In the genomic region with DNA sequence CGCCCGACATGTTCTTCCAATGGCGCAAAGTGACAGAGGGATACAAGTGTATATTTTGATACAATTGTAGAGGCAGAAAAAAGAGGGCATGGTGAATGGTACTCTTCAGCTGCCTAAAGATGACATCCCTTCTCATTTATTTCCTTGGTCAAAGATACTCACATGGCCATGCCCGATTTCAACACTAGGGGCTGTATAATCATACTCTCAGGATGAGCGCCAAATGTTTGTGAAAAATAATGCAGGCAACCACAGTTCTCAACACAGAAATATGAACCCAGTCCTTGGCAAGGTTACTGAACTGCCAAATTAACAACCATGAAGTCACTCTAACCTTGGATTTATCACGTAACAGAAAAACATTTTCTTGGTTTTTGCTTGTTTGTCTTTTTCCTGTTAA, we compare ENCODE assay signal across 20 cellular contexts.
DNase-seq lines count a peak whose midpoint lies in the region; FAIRE-seq and TF ChIP-seq lines count a peak whose summit lies in the region.
"Had no signal": no experiment of that assay in that cellular context is flagged by ENCODE, and none has a peak within 500 bp of the region (broad histone marks: within the 10 kb centered on the region; RNA-seq: fewer than 3 reads in every experiment).

No MANE protein-coding gene starts in this region.

- CTCF ChIA-PET in MCF 10A (lab: Yijun Ruan, JAX) = interaction anchor here (0.8 kb wide), 1 partner anchor 15 kb away, joined by 4 read pairs; no protein-coding TSS in a partner anchor
- CTCF ChIA-PET in activated CD4-positive, alpha-beta memory T cell treated with anti-CD3 and anti-CD28 coated beads, Interleukin-2, amount 10 ng/mL, durations not matched to agents 7 days and 5 days (lab: Charles Lee) = no interaction called here

- no peaks in the 10 kb centered on the region for H4K20me1 ChIP-seq in hepatocyte (ENCODE audit: insufficient read depth, poor library complexity, severe bottlenecking)
- H4K20me1 ChIP-seq: BLaER1 treated with 17β-estradiol and CSF1 and Interleukin-3, amounts not matched to agents 10 nM and 100 nM had no signal

- H3K27ac Mint-ChIP-seq in MCF 10A (ENCODE audit: low read depth, unreplicated experiment) = no peak overlapping the region
- no peak overlapping the region for H3K27ac Mint-ChIP-seq in chondrocyte (ENCODE audit: unreplicated experiment)
- H3K27ac Mint-ChIP-seq in activated CD4-positive, alpha-beta memory T cell treated with anti-CD3 and anti-CD28 coated beads, Interleukin-2, amount 10 ng/mL, durations not matched to agents 7 days and 5 days = no peak overlapping the region
- H3K27ac Mint-ChIP-seq: activated CD4-positive, alpha-beta memory T cell treated with anti-CD3 and anti-CD28 coated beads for 36 hours; activated naive CD4-positive, alpha-beta T cell treated with anti-CD3 and anti-CD28 coated beads, Interleukin-2, amount 50 U/mL, for 24 hours; nephron; T-cell had no signal

- H3K4me1 ChIP-seq in breast epithelium = no peaks in the 10 kb centered on the region
- no peaks in the 10 kb centered on the region for H3K4me1 ChIP-seq in testis
- no peaks in the 10 kb centered on the region for H3K4me1 ChIP-seq in hepatocyte (ENCODE audit: insufficient read depth)
- H3K4me1 ChIP-seq: BLaER1 treated with 17β-estradiol and CSF1 and Interleukin-3, amounts not matched to agents 10 nM and 100 nM; upper lobe of left lung had no signal

- H3K9me3 Mint-ChIP-seq in MCF 10A (ENCODE audit: unreplicated experiment) (no peaks in the 10 kb centered on the region), chondrocyte (ENCODE audit: low read depth) (no peaks in the 10 kb centered on the region)
- no peaks in the 10 kb centered on the region for H3K9me3 Mint-ChIP-seq in activated CD4-positive, alpha-beta memory T cell treated with anti-CD3 and anti-CD28 coated beads, Interleukin-2, amount 10 ng/mL, durations not matched to agents 7 days and 5 days
- H3K9me3 Mint-ChIP-seq: activated CD4-positive, alpha-beta memory T cell treated with anti-CD3 and anti-CD28 coated beads for 36 hours; activated naive CD4-positive, alpha-beta T cell treated with anti-CD3 and anti-CD28 coated beads, Interleukin-2, amount 50 U/mL, for 24 hours; nephron; T-cell had no signal

- H3K4me3 Mint-ChIP-seq in MCF 10A (ENCODE audit: unreplicated experiment) = no peak overlapping the region
- no peak overlapping the region for H3K4me3 Mint-ChIP-seq in chondrocyte (ENCODE audit: unreplicated experiment)
- no peak overlapping the region for H3K4me3 Mint-ChIP-seq in activated CD4-positive, alpha-beta memory T cell treated with anti-CD3 and anti-CD28 coated beads, Interleukin-2, amount 10 ng/mL, durations not matched to agents 7 days and 5 days
- H3K4me3 Mint-ChIP-seq: activated CD4-positive, alpha-beta memory T cell treated with anti-CD3 and anti-CD28 coated beads for 36 hours; activated naive CD4-positive, alpha-beta T cell treated with anti-CD3 and anti-CD28 coated beads, Interleukin-2, amount 50 U/mL, for 24 hours; nephron; T-cell had no signal

- H3K36me3 Mint-ChIP-seq in MCF 10A (ENCODE audit: insufficient read depth, unreplicated experiment) = no peaks in the 10 kb centered on the region
- H3K36me3 Mint-ChIP-seq in chondrocyte (ENCODE audit: low read depth) = no peaks in the 10 kb centered on the region
- no peaks in the 10 kb centered on the region for H3K36me3 Mint-ChIP-seq in activated CD4-positive, alpha-beta memory T cell treated with anti-CD3 and anti-CD28 coated beads, Interleukin-2, amount 10 ng/mL, durations not matched to agents 7 days and 5 days (ENCODE audit: low read depth)
- H3K36me3 Mint-ChIP-seq: activated CD4-positive, alpha-beta memory T cell treated with anti-CD3 and anti-CD28 coated beads for 36 hours; activated naive CD4-positive, alpha-beta T cell treated with anti-CD3 and anti-CD28 coated beads, Interleukin-2, amount 50 U/mL, for 24 hours; T-cell had no signal

- H3K9me2 ChIP-seq in hepatocyte (replicated peaks; ENCODE audit: insufficient read depth) = no peaks in the 10 kb centered on the region

- H3K27ac ChIP-seq in breast epithelium = no peak overlapping the region
- H3K27ac ChIP-seq in testis = no peak overlapping the region
- no peak overlapping the region for H3K27ac ChIP-seq in hepatocyte
- H3K27ac ChIP-seq: BLaER1 treated with 17β-estradiol and CSF1 and Interleukin-3, amounts not matched to agents 10 nM and 100 nM; coronary artery; upper lobe of left lung had no signal

- no peak for TF ChIP-seq POLR2A in breast epithelium (IDR thresholded peaks at IDR 0.05)
- TF ChIP-seq POLR2A in testis (IDR thresholded peaks at IDR 0.05) = no peak

- intact Hi-C loops in MCF 10A (cut with micrococcal nuclease) = no loop called here
- intact Hi-C loops in breast epithelium (cut with DNase I; ENCODE audit: low total_unique reads) = no loop called here
- intact Hi-C loops in testis (cut with DNase I; ENCODE audit: low total_unique reads) = no loop called here

- WGBS in testis, 2 donors = 81 to 87% methylated on average over 6 of the region's 6 CpGs
- WGBS in hepatocyte (ENCODE audit: low lambda C conversion rate, missing lambda C conversion rate) = 96% methylated on average over 6 of the region's 6 CpGs

- TF ChIP-seq CTCF in MCF 10A (IDR thresholded peaks at IDR 0.05; ENCODE audit: unreplicated experiment) (peak; percentile 21), breast epithelium (IDR thresholded peaks at IDR 0.05) (no peak), chondrocyte (IDR thresholded peaks at IDR 0.05) (peak; percentile 43), testis (IDR thresholded peaks at IDR 0.05) (peak; percentile 33 to 49 (median 41)), hepatocyte (IDR thresholded peaks at IDR 0.05; ENCODE audit: poor library complexity) (no peak)

- peaks cover 52% of the 10 kb centered on the region for H3K27me3 Mint-ChIP-seq in MCF 10A (ENCODE audit: insufficient read depth, unreplicated experiment)
- no peaks in the 10 kb centered on the region for H3K27me3 Mint-ChIP-seq in chondrocyte (ENCODE audit: low read depth)
- no peaks in the 10 kb centered on the region for H3K27me3 Mint-ChIP-seq in activated CD4-positive, alpha-beta memory T cell treated with anti-CD3 and anti-CD28 coated beads, Interleukin-2, amount 10 ng/mL, durations not matched to agents 7 days and 5 days
- H3K27me3 Mint-ChIP-seq: activated CD4-positive, alpha-beta memory T cell treated with anti-CD3 and anti-CD28 coated beads for 36 hours; activated naive CD4-positive, alpha-beta T cell treated with anti-CD3 and anti-CD28 coated beads, Interleukin-2, amount 50 U/mL, for 24 hours; T-cell had no signal

- peak; percentile 15 for DNase-seq in MCF 10A (ENCODE audit: unreplicated experiment)
- DNase-seq in breast epithelium (ENCODE audit: low spot score in 2 of 2) = no peak
- peak; percentile 49 for DNase-seq in LHCN-M2 (ENCODE audit: low read depth)
- DNase-seq in chondrocyte (ENCODE audit: low spot score) = no peak
- peak; percentile 63 for DNase-seq in testis
- no peak for DNase-seq in urothelium cell line (ENCODE audit: low spot score)
- no peak for DNase-seq in activated CD4-positive, alpha-beta memory T cell treated with anti-CD3 and anti-CD28 coated beads, Interleukin-2, amount 10 ng/mL, durations not matched to agents 7 days and 5 days
- no peak for DNase-seq in hepatocyte (ENCODE audit: low spot score)
- DNase-seq: activated CD4-positive, alpha-beta memory T cell treated with anti-CD3 and anti-CD28 coated beads for 36 hours; left colon; NCI-H1436 treated with DMSO at 0.1 percent for 48 hours; NK-92 treated with Interleukin-12 subunit alpha and Interleukin-12 subunit beta, amount 100 ng/mL, for 24 hours; T-cell; upper lobe of left lung had no signal

- H3K4me3 ChIP-seq in breast epithelium (no peak overlapping the region), testis (no peak overlapping the region), hepatocyte (no peak overlapping the region)
- H3K4me3 ChIP-seq: BLaER1 treated with 17β-estradiol and CSF1 and Interleukin-3, amounts not matched to agents 10 nM and 100 nM; coronary artery; smooth muscle cell; upper lobe of left lung had no signal

- no peak overlapping the region for H3K4me2 ChIP-seq in hepatocyte
- H3K4me2 ChIP-seq: BLaER1 treated with 17β-estradiol and CSF1 and Interleukin-3, amounts not matched to agents 10 nM and 100 nM; smooth muscle cell had no signal

- H3K27me3 ChIP-seq in breast epithelium (no peaks in the 10 kb centered on the region), testis (no peaks in the 10 kb centered on the region), hepatocyte (no peaks in the 10 kb centered on the region)
- H3K27me3 ChIP-seq: BLaER1 treated with 17β-estradiol and CSF1 and Interleukin-3, amounts not matched to agents 10 nM and 100 nM; upper lobe of left lung had no signal

- POLR2A ChIA-PET in MCF 10A (lab: Yijun Ruan, JAX) = no interaction called here
- POLR2A ChIA-PET in activated CD4-positive, alpha-beta memory T cell treated with anti-CD3 and anti-CD28 coated beads, Interleukin-2, amount 10 ng/mL, durations not matched to agents 7 days and 5 days (lab: Charles Lee) = no interaction called here

- no peak overlapping the region for H2AFZ ChIP-seq in hepatocyte

- H3K79me2 ChIP-seq in hepatocyte = no peaks in the 10 kb centered on the region

- no TSS peak for BruUV-seq in MCF 10A (replicated peaks; lab: Mats Ljungman, UMichigan)

- no peaks in the 10 kb centered on the region for H3K36me3 ChIP-seq in breast epithelium
- H3K36me3 ChIP-seq in testis (ENCODE audit: low read depth, missing control alignments) = no peaks in the 10 kb centered on the region
- no peaks in the 10 kb centered on the region for H3K36me3 ChIP-seq in hepatocyte (replicated peaks; ENCODE audit: insufficient read depth, low read depth)
- H3K36me3 ChIP-seq: BLaER1 treated with 17β-estradiol and CSF1 and Interleukin-3, amounts not matched to agents 10 nM and 100 nM; upper lobe of left lung had no signal

- H3K9me3 ChIP-seq in breast epithelium = no peaks in the 10 kb centered on the region
- H3K9me3 ChIP-seq in testis = no peaks in the 10 kb centered on the region
- no peaks in the 10 kb centered on the region for H3K9me3 ChIP-seq in hepatocyte (ENCODE audit: low read depth)
- H3K9me3 ChIP-seq: BLaER1 treated with 17β-estradiol and CSF1 and Interleukin-3, amounts not matched to agents 10 nM and 100 nM; upper lobe of left lung had no signal

- FAIRE-seq in urothelium cell line (lab: Jason Lieb, UNC) = no peak
- FAIRE-seq: GM12892 had no signal

- no peaks in the 10 kb centered on the region for H3K4me1 Mint-ChIP-seq in MCF 10A (ENCODE audit: insufficient read depth, unreplicated experiment)
- no peaks in the 10 kb centered on the region for H3K4me1 Mint-ChIP-seq in chondrocyte (ENCODE audit: low read depth)
- no peaks in the 10 kb centered on the region for H3K4me1 Mint-ChIP-seq in activated CD4-positive, alpha-beta memory T cell treated with anti-CD3 and anti-CD28 coated beads, Interleukin-2, amount 10 ng/mL, durations not matched to agents 7 days and 5 days
- H3K4me1 Mint-ChIP-seq: activated naive CD4-positive, alpha-beta T cell treated with anti-CD3 and anti-CD28 coated beads, Interleukin-2, amount 50 U/mL, for 24 hours; nephron; T-cell had no signal

Comparison
In these comparisons a context has a peak if more than half of its experiments do, and no peak if none do; other contexts are left out.
1. DNase-seq: peak in MCF 10A (single experiment), LHCN-M2 (single experiment) and testis (single experiment); none in breast epithelium (0 of 2), chondrocyte (single experiment), urothelium cell line (single experiment), activated CD4-positive, alpha-beta memory T cell treated with anti-CD3 and anti-CD28 coated beads, Interleukin-2, amount 10 ng/mL, durations not matched to agents 7 days and 5 days (single experiment) and hepatocyte (single experiment).
2. CTCF ChIP-seq: peak in MCF 10A (single experiment), chondrocyte (single experiment) and testis (3 of 3); none in breast epithelium (0 of 3) and hepatocyte (single experiment).